Comparison of ENCODE assay signal across 10 cellular contexts in the genomic region with DNA sequence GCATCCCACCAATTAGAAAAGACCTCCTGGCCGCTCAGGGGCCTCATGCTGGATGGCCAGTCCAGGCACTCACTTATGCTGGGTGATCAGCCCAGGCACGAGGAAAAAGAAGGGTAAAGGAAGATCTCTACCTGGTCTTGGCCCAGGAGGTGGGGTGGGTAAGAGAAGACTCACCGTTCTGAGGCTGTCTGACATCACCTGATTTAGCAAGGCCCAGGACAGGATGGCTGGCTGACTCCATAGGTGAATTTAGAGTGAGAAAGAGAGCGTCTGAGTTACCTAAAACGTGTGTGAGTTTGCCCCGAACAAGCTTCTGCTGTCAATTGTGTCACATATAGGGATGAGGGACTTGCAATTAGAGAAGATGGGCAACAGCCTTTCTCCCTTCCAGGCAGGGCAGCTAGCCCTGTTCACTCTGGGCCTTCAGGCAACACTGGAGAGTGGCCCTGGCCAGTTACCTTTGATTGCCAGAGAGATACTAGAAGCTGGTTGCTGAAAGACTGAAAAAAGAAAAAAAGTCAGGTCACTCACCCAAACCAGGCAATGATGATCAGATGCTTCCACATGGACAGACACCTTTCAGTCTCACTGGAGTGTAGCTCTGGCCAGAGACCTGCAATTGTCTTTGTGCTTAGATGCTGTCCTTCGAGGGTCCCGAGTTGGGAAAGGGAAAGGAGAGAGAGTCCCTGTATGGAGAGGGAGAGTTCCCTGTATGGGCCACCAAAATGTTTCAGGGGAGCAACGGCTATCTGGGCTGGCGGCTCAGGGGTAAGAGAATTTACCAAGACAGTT. TPM values are rescaled to one million over a fixed set of nuclear protein-coding genes. Genes with fewer than 3 reads are reported as not detected.
DNase-seq lines count a peak whose midpoint lies in the region; ATAC-seq, FAIRE-seq and TF ChIP-seq lines count a peak whose summit lies in the region.
"Had no signal": no experiment of that assay in that cellular context is flagged by ENCODE, and none has a peak within 500 bp of the region (broad histone marks: within the 10 kb centered on the region; RNA-seq: fewer than 3 reads in every experiment).

No MANE protein-coding gene starts in this region.

- H2BK15ac ChIP-seq in IMR-90 (ENCODE audit: low read depth, low read length) = peak overlapping the region; percentile 33

- H3K9me3 ChIP-seq in IMR-90 (ENCODE audit: control insufficient read depth, insufficient read depth, low read length) = no peaks in the 10 kb centered on the region
- no peaks in the 10 kb centered on the region for H3K9me3 ChIP-seq in lung (ENCODE audit: control insufficient read depth in 2 of 2, insufficient read depth in 1 of 2, low read length in 1 of 2)
- H3K9me3 ChIP-seq in stomach smooth muscle (ENCODE audit: control insufficient read depth in 2 of 2, low read length in 2 of 2) = no peaks in the 10 kb centered on the region

- H2AK9ac ChIP-seq in IMR-90 (replicated peaks; ENCODE audit: low read depth, low read length, poor library complexity) = peak overlapping the region; percentile 75

- no peak overlapping the region for H2AFZ ChIP-seq in IMR-90 (replicated peaks; ENCODE audit: low read length, poor library complexity)

- peak overlapping the region; percentile 98 for H2BK5ac ChIP-seq in IMR-90 (ENCODE audit: low read depth, low read length, poor library complexity, severe bottlenecking)

- TF ChIP-seq POLR2A in IMR-90 (IDR thresholded peaks at IDR 0.05; ENCODE audit: low read depth, low read length) = no peak

- peak overlapping the region; percentile 92 for H3K4ac ChIP-seq in IMR-90 (ENCODE audit: low read depth, low read length)

- intact Hi-C loops in IMR-90 (cut with micrococcal nuclease) = no loop called here

- BruUV-seq in IMR-90 (replicated peaks; lab: Mats Ljungman, UMichigan) = no TSS peak

- peak overlapping the region; percentile 82 for H2BK20ac ChIP-seq in IMR-90 (ENCODE audit: low read depth, low read length)

- H3K23ac ChIP-seq in IMR-90 (ENCODE audit: low read depth, low read length) = peak overlapping the region; percentile 51

- peaks cover 9 to 20% of the 10 kb centered on the region in 2 experiments; a peak in 3 of 4 replicates for H3K79me1 ChIP-seq in IMR-90 (ENCODE audit: low read depth in 1 of 2, low read length in 2 of 2)

- H3K4me3 ChIP-seq in IMR-90 (ENCODE audit: insufficient read depth, low read depth, low read length) = no peak overlapping the region
- no peak overlapping the region for H3K4me3 ChIP-seq in lung
- peak overlapping the region; percentile 9 to 40 for H3K4me3 ChIP-seq in stomach smooth muscle (ENCODE audit: low read length in 2 of 2)

- in situ Hi-C loops in IMR-90 (cut with MboI; ENCODE audit: low sequenced_read_pairs) = loop anchor here (5.0 kb wide), 2 partner anchors 37 to 38 kb away; a partner anchor contains a TSS

- H3K36me3 ChIP-seq in IMR-90 (ENCODE audit: control insufficient read depth, insufficient read depth, low read length) (no peaks in the 10 kb centered on the region), lung (ENCODE audit: control insufficient read depth in 2 of 2, insufficient read depth in 2 of 2, low read length in 2 of 2) (no peaks in the 10 kb centered on the region), stomach smooth muscle (ENCODE audit: control insufficient read depth in 2 of 2, insufficient read depth in 2 of 2, low read length in 2 of 2) (no peaks in the 10 kb centered on the region)

- H3K9me1 ChIP-seq in IMR-90 (ENCODE audit: insufficient read depth, low read length) = peaks cover 19% of the 10 kb centered on the region

- H2BK120ac ChIP-seq in IMR-90 (ENCODE audit: low read depth, low read length) = peak overlapping the region; percentile 84

- 94% methylated on average over 3 of the region's 10 CpGs; no CpG with 5 or more reads in 1 of the 2 experiments for WGBS in IMR-90 (ENCODE audit: extremely low coverage in 2 of 2, insufficient read length in 1 of 2), 2 experiments
- 89 to 92% methylated on average over 10 of the region's 10 CpGs for WGBS in lung, 2 donors

- ATAC-seq in IMR-90 (ENCODE audit: low read depth) (no peak), lung (ENCODE audit: insufficient read depth, low FRiP score) (no peak), GM18867 (IDR thresholded peaks at IDR 0.05; ENCODE audit: unreplicated experiment) (no peak)

- CTCF ChIA-PET in IMR-90 (lab: Yijun Ruan, JAX) = interaction anchor here (2.1 kb wide), 1 partner anchor 14 kb away, joined by 5 read pairs; no protein-coding TSS in a partner anchor

- H3K18ac ChIP-seq in IMR-90 (ENCODE audit: low read depth, low read length) = peak overlapping the region; percentile 25

- no peaks in the 10 kb centered on the region for H4K20me1 ChIP-seq in IMR-90 (ENCODE audit: insufficient read depth, low read length)

- POLR2A ChIA-PET in IMR-90 (lab: Charles Lee; ENCODE audit: unreplicated experiment) = interaction anchor here (0.8 to 1.2 kb wide), 3 partner anchors 10 to 38 kb away, joined by 3 to 7 read pairs (median 4); no protein-coding TSS in a partner anchor

- H3K56ac ChIP-seq in IMR-90 (ENCODE audit: extremely low read depth, insufficient read depth, low read length) = peak overlapping the region; percentile 39

- FAIRE-seq in GM19239 (lab: Jason Lieb, UNC) = no peak

- peak overlapping the region; percentile 17; the same call in 1 of the 2 replicates for H3K9ac ChIP-seq in IMR-90 (ENCODE audit: low read depth, low read length)
- H3K9ac ChIP-seq in stomach smooth muscle (ENCODE audit: low read length in 2 of 2) = peak overlapping the region; percentile 5 to 21

- H3K27ac ChIP-seq in IMR-90 (ENCODE audit: insufficient read depth, low read length) (peak overlapping the region; percentile 84), angular gyrus (ENCODE audit: low read depth, low read length) (peak overlapping the region; percentile 62), lung (ENCODE audit: low read depth in 1 of 2, low read length in 1 of 2) (peak overlapping the region; percentile 64 to 72), stomach smooth muscle (ENCODE audit: low read length) (peak overlapping the region; percentile 92)

- H3K4me1 ChIP-seq in IMR-90 (ENCODE audit: control insufficient read depth, insufficient read depth, low read length) (peaks cover 33% of the 10 kb centered on the region), lung (ENCODE audit: control insufficient read depth in 2 of 2, insufficient read depth in 2 of 2, low read length in 2 of 2) (peaks cover 16 to 22% of the 10 kb centered on the region in 2 donors), stomach smooth muscle (ENCODE audit: control insufficient read depth, insufficient read depth, low read length) (peaks cover 38% of the 10 kb centered on the region)

- H4K8ac ChIP-seq in IMR-90 (ENCODE audit: low read depth in 2 of 2, low read length in 2 of 2) = peak overlapping the region; percentile 63 to 93

- TF ChIP-seq RAD21 in IMR-90 (IDR thresholded peaks at IDR 0.05; ENCODE audit: low read length) = no peak

- H2AK5ac ChIP-seq in IMR-90 (ENCODE audit: low read depth, low read length) = peak overlapping the region; percentile 99

- dilution Hi-C loops in IMR-90 (cut with HindIII; ENCODE audit: low sequenced_read_pairs, unreplicated experiment) = no loop called here

- H3K14ac ChIP-seq in IMR-90 (replicated peaks; ENCODE audit: low read depth, low read length) = peak overlapping the region; percentile 42

- H4K91ac ChIP-seq in IMR-90 (ENCODE audit: insufficient read depth, low read depth, low read length) = peak overlapping the region; percentile 97

- TF ChIP-seq CTCF in IMR-90 (conservative IDR thresholded peaks at IDR 0.05; ENCODE audit: low read depth, low read length) (no peak), lung (IDR thresholded peaks at IDR 0.05; ENCODE audit: control extremely low read depth, extremely low read depth) (no peak)

- no peaks in the 10 kb centered on the region for H3K27me3 ChIP-seq in IMR-90 (ENCODE audit: control insufficient read depth, insufficient read depth, low read length)
- no peaks in the 10 kb centered on the region for H3K27me3 ChIP-seq in lung (ENCODE audit: control insufficient read depth, insufficient read depth)
- no peaks in the 10 kb centered on the region for H3K27me3 ChIP-seq in stomach smooth muscle (ENCODE audit: control insufficient read depth in 1 of 2, insufficient read depth in 2 of 2, low read length in 2 of 2)

- no peak overlapping the region for H3K4me2 ChIP-seq in IMR-90 (ENCODE audit: low read depth, low read length)

- DNase-seq in IMR-90 (no peak), lung (ENCODE audit: low spot score) (no peak), cerebellum (ENCODE audit: low spot score) (no peak), GM19239 (ENCODE audit: insufficient read length, low spot score) (no peak)
- DNase-seq: erythroblast; MM.1S; stimulated activated CD4-positive, alpha-beta T cell treated with anti-CD3 and anti-CD28 coated beads, Interleukin-4, amount 100 ng/mL, for 24 hours had no signal

- H4K5ac ChIP-seq in IMR-90 (ENCODE audit: low read depth, low read length) = peak overlapping the region; percentile 46

TF ChIP-seq in IMR-90, 13 proteins besides CTCF, POLR2A, EP300 and RAD21 (continues in another document):
- TF ChIP-seq MAZ (IDR thresholded peaks at IDR 0.05; ENCODE audit: borderline replicate concordance, low read depth, low read length) (no peak), SMC3 (IDR thresholded peaks at IDR 0.05; ENCODE audit: low read depth, low read length) (no peak)

RNA-seq across cellular contexts. Expression of a gene that starts 35.7 kb away (rescaled TPM):
- total RNA-seq in IMR-90 (2012; rRNA removed) = 38.4 and 65.8 TPM in 2 replicates
- polyA plus RNA-seq in IMR-90 (2012; rRNA removed) = 159 and 163 TPM in 2 replicates
- polyA plus RNA-seq in IMR-90 (2012; cell fraction: cytosol; rRNA removed) = 156 and 229 TPM in 2 replicates
- 349 and 418 TPM in 2 replicates for polyA plus RNA-seq in IMR-90 (2012; cell fraction: nucleus; rRNA removed; ENCODE audit: low replicate concordance)
- total RNA-seq in lung = 10 to 100 TPM; 16.7 to 37.4 TPM
- polyA plus RNA-seq in lung = 100 to 1,000 TPM in 1 of 2 donors, 10 to 100 TPM in 1; 97.9 to 302 TPM
- total RNA-seq in cerebellum = 4.5 TPM

RNA-seq across cellular contexts. Expression of a gene that starts 37.6 kb away (rescaled TPM):
- total RNA-seq in IMR-90 (2012; rRNA removed) = 96.2 and 104 TPM in 2 replicates
- 161 and 162 TPM in 2 replicates for polyA plus RNA-seq in IMR-90 (2012; rRNA removed)
- polyA plus RNA-seq in IMR-90 (2012; cell fraction: cytosol; rRNA removed) = 135 and 169 TPM in 2 replicates
- 193 and 211 TPM in 2 replicates for polyA plus RNA-seq in IMR-90 (2012; cell fraction: nucleus; rRNA removed; ENCODE audit: low replicate concordance)
- 100 to 1,000 TPM in 1 of 2 donors, 10 to 100 TPM in 1; 88.0 to 171 TPM for total RNA-seq in lung
- polyA plus RNA-seq in lung = 100 to 1,000 TPM; 205 to 474 TPM
- 35.7 TPM for total RNA-seq in cerebellum

RNA-seq across cellular contexts. Expression of a gene that starts 59.9 kb away (rescaled TPM):
- total RNA-seq in IMR-90 (2012; rRNA removed) (1,207 and 1,401 TPM in 2 replicates), lung (100 to 1,000 TPM; 292 to 403 TPM), cerebellum (608 TPM)
- polyA plus RNA-seq in IMR-90 (2012; rRNA removed) (2,004 and 2,008 TPM in 2 replicates), lung (100 to 1,000 TPM; 171 to 303 TPM)
- 811 and 1,574 TPM in 2 replicates for polyA plus RNA-seq in IMR-90 (2012; cell fraction: cytosol; rRNA removed)
- 419 and 725 TPM in 2 replicates for polyA plus RNA-seq in IMR-90 (2012; cell fraction: nucleus; rRNA removed; ENCODE audit: low replicate concordance)

Comparison
In these comparisons a context has a peak if more than half of its experiments do, and no peak if none do; other contexts are left out.
1. H3K4me3 ChIP-seq: peak in stomach smooth muscle (2 of 2); none in IMR-90 (single experiment) and lung (single experiment).
2. Peak in every context shown above with its lines, with median percentiles within 50 percentile points of each other: H3K27ac ChIP-seq.